9 cellular contexts compared by ENCODE assay signal in genomic region chr1:34928066-34928864, GRCh38. TPM values are rescaled to one million over a fixed set of nuclear protein-coding genes. Genes with fewer than 3 reads are reported as not detected.
DNase-seq lines count a peak whose midpoint lies in the region; ATAC-seq and TF ChIP-seq lines count a peak whose summit lies in the region.
"Had no signal": no experiment of that assay in that cellular context is flagged by ENCODE, and none has a peak within 500 bp of the region (broad histone marks: within the 10 kb centered on the region; RNA-seq: fewer than 3 reads in every experiment).

No MANE protein-coding gene starts in this region.

- H3K4me2 ChIP-seq in SU-DHL-6 (ENCODE audit: low read depth, low read length, poor library complexity, severe bottlenecking) = peak overlapping the region; percentile 54

- H3K36me3 ChIP-seq in SU-DHL-6 (ENCODE audit: low read length) = no peaks in the 10 kb centered on the region

- no peaks in the 10 kb centered on the region for H3K27me3 ChIP-seq in SU-DHL-6 (ENCODE audit: low read length)

- peak overlapping the region; percentile 90 for H3K27ac Mint-ChIP-seq in glutamatergic neuron (ENCODE audit: unreplicated experiment)
- H3K27ac Mint-ChIP-seq in stimulated activated effector memory CD8-positive, alpha-beta T cell treated with anti-CD3 and anti-CD28 coated beads, Interleukin-12 subunit alpha, Interleukin-12 subunit beta, amount 100 ng/mL, for 72 hours = peak overlapping the region; percentile 48

- H3K27ac ChIP-seq in SU-DHL-6 (ENCODE audit: low read depth, low read length) = no peak overlapping the region

- H3K4me1 Mint-ChIP-seq in activated T-cell treated with anti-CD3 and anti-CD28 coated beads, Interleukin-2, amount 50 U/mL, for 4 hours (ENCODE audit: low read depth) = peaks cover 8% of the 10 kb centered on the region
- peaks cover 26% of the 10 kb centered on the region for H3K4me1 Mint-ChIP-seq in glutamatergic neuron (ENCODE audit: low read depth, unreplicated experiment)
- H3K4me1 Mint-ChIP-seq in stimulated activated effector memory CD8-positive, alpha-beta T cell treated with anti-CD3 and anti-CD28 coated beads, Interleukin-12 subunit alpha, Interleukin-12 subunit beta, amount 100 ng/mL, for 72 hours = peaks cover 12% of the 10 kb centered on the region

- no peaks in the 10 kb centered on the region for H3K36me3 Mint-ChIP-seq in activated T-cell treated with anti-CD3 and anti-CD28 coated beads, Interleukin-2, amount 50 U/mL, for 4 hours (ENCODE audit: insufficient read depth)
- peaks cover 4% of the 10 kb centered on the region for H3K36me3 Mint-ChIP-seq in glutamatergic neuron (ENCODE audit: unreplicated experiment)
- H3K36me3 Mint-ChIP-seq in stimulated activated effector memory CD8-positive, alpha-beta T cell treated with anti-CD3 and anti-CD28 coated beads, Interleukin-12 subunit alpha, Interleukin-12 subunit beta, amount 100 ng/mL, for 72 hours = no peaks in the 10 kb centered on the region

- no peak overlapping the region for H2AFZ ChIP-seq in SU-DHL-6 (ENCODE audit: low read depth, low read length, severe bottlenecking)

- peaks cover 70% of the 10 kb centered on the region for H3K27me3 Mint-ChIP-seq in activated T-cell treated with anti-CD3 and anti-CD28 coated beads, Interleukin-2, amount 50 U/mL, for 4 hours (ENCODE audit: low read depth)
- peaks cover 4% of the 10 kb centered on the region for H3K27me3 Mint-ChIP-seq in glutamatergic neuron (ENCODE audit: unreplicated experiment)

- peak overlapping the region; percentile 73 for H3K4me3 Mint-ChIP-seq in activated T-cell treated with anti-CD3 and anti-CD28 coated beads, Interleukin-2, amount 50 U/mL, for 4 hours
- peak overlapping the region; percentile 97 for H3K4me3 Mint-ChIP-seq in glutamatergic neuron (ENCODE audit: unreplicated experiment)
- peak overlapping the region; percentile 67 for H3K4me3 Mint-ChIP-seq in stimulated activated effector memory CD8-positive, alpha-beta T cell treated with anti-CD3 and anti-CD28 coated beads, Interleukin-12 subunit alpha, Interleukin-12 subunit beta, amount 100 ng/mL, for 72 hours

- no peak for DNase-seq in activated T-cell treated with anti-CD3 and anti-CD28 coated beads, Interleukin-2, amount 50 U/mL, for 4 hours
- DNase-seq in activated T-cell treated with anti-CD3 and anti-CD28 coated beads, Interleukin-2, amount 50 U/mL, for 1 hour = no peak
- DNase-seq in glutamatergic neuron = peak; percentile 34
- no peak for DNase-seq in stimulated activated effector memory CD8-positive, alpha-beta T cell treated with anti-CD3 and anti-CD28 coated beads, Interleukin-12 subunit alpha, Interleukin-12 subunit beta, amount 100 ng/mL, for 72 hours (ENCODE audit: low spot score in 2 of 2)
- no peak for DNase-seq in Kasumi-1 (lab: John Stamatoyannopoulos, UW)
- no peak for DNase-seq in NCI-H187 (lab: John Stamatoyannopoulos, UW)
- DNase-seq in NOMO-1 treated with dmso at 0.1 percent for 144 hours (lab: John Stamatoyannopoulos, UW; ENCODE audit: unreplicated experiment) = no peak
- DNase-seq: SHP77 treated with DMSO at 0.1 percent for 48 hours had no signal

- TF ChIP-seq CTCF in SU-DHL-6 (IDR thresholded peaks at IDR 0.05; ENCODE audit: insufficient read depth, low read length, poor library complexity, severe bottlenecking) (no peak), glutamatergic neuron (IDR thresholded peaks at IDR 0.05; ENCODE audit: partially characterized antibody, unreplicated experiment) (no peak)

- H3K79me2 ChIP-seq in SU-DHL-6 (ENCODE audit: insufficient read depth, low read length) = no peaks in the 10 kb centered on the region

- no peaks in the 10 kb centered on the region for H3K9me3 Mint-ChIP-seq in activated T-cell treated with anti-CD3 and anti-CD28 coated beads, Interleukin-2, amount 50 U/mL, for 4 hours
- peaks cover 5% of the 10 kb centered on the region for H3K9me3 Mint-ChIP-seq in glutamatergic neuron (ENCODE audit: unreplicated experiment)
- H3K9me3 Mint-ChIP-seq in stimulated activated effector memory CD8-positive, alpha-beta T cell treated with anti-CD3 and anti-CD28 coated beads, Interleukin-12 subunit alpha, Interleukin-12 subunit beta, amount 100 ng/mL, for 72 hours = no peaks in the 10 kb centered on the region

- no peaks in the 10 kb centered on the region for H3K9me3 ChIP-seq in SU-DHL-6 (ENCODE audit: insufficient read depth, low read length)

- no peaks in the 10 kb centered on the region for H3K9me2 ChIP-seq in SU-DHL-6 (replicated peaks; ENCODE audit: insufficient read depth, low read length)

- H4K20me1 ChIP-seq in SU-DHL-6 (ENCODE audit: low read depth, low read length) = no peaks in the 10 kb centered on the region

- ATAC-seq in activated T-cell treated with anti-CD3 and anti-CD28 coated beads, Interleukin-2, amount 50 U/mL, for 4 hours = peak in 1 of 2 donors; percentile 23
- ATAC-seq in stimulated activated effector memory CD8-positive, alpha-beta T cell treated with anti-CD3 and anti-CD28 coated beads, Interleukin-12 subunit alpha, Interleukin-12 subunit beta, amount 100 ng/mL, for 72 hours = no peak

- no peak overlapping the region; the same call in 1 of the 2 replicates for H3K9ac ChIP-seq in SU-DHL-6 (ENCODE audit: low read length)

- peak overlapping the region; percentile 52 for H3K4me3 ChIP-seq in SU-DHL-6 (ENCODE audit: insufficient read depth, low read length, poor library complexity, severe bottlenecking)

- H3F3A ChIP-seq in SU-DHL-6 (ENCODE audit: insufficient read depth) = no peaks in the 10 kb centered on the region

RNA-seq across cellular contexts. Expression of gene DLGAP3, which starts 1.2 kb away (rescaled TPM):
- total RNA-seq in activated T-cell treated with anti-CD3 and anti-CD28 coated beads, Interleukin-2, amount 50 U/mL, for 4 hours = 1 to 10 TPM in 2 of 3 donors, under 1 TPM in 1; 0.98 to 1.5 (median 1.0) TPM
- total RNA-seq in glutamatergic neuron (ENCODE audit: unreplicated experiment) = 44.8 TPM

RNA-seq across cellular contexts. Expression of gene TMEM35B, which starts 56.9 kb away (rescaled TPM):
- total RNA-seq in activated T-cell treated with anti-CD3 and anti-CD28 coated beads, Interleukin-2, amount 50 U/mL, for 4 hours = 10 to 100 TPM; 14.9 to 17.4 (median 16.4) TPM
- total RNA-seq in glutamatergic neuron (ENCODE audit: unreplicated experiment) = not detected

Comparison
In these comparisons a context has a peak if more than half of its experiments do, and no peak if none do; other contexts are left out.
1. RNA of gene DLGAP3, which starts 1.2 kb away (total RNA-seq): 44.8 TPM in glutamatergic neuron (single experiment); 0.98 to 1.5 TPM in activated T-cell treated with anti-CD3 and anti-CD28 coated beads, Interleukin-2, amount 50 U/mL, for 4 hours; every median in the first group is over 10 times any median in the second.
2. RNA of gene TMEM35B, which starts 56.9 kb away (total RNA-seq): 14.9 to 17.4 TPM in activated T-cell treated with anti-CD3 and anti-CD28 coated beads, Interleukin-2, amount 50 U/mL, for 4 hours; not detected in glutamatergic neuron (single experiment); every median in the first group is over 10 times any median in the second.
3. Peak in every context shown above with its lines, with median percentiles within 50 percentile points of each other: H3K4me3 Mint-ChIP-seq.